ENCODE assay signal across 2 cellular contexts in the genomic region with DNA sequence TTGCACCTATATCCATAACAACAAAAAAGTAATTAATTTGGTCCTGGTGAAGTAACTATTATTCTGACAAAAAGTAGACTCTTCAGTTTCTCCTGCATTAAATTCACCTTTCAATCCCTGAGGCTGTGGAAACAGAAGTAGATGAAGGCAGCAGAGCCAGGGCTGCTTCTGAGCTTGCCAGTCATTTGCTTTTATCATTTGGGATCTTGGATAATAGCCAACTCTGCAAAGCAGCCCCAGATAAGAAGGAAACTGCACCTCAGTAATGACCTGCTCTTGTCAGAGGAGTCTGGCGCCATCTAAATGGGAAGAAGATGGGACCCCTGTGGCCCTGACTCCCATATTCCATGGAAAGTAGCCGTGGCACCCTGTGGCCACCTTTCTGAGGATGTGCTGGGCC.
TF ChIP-seq lines count a peak whose summit lies in the region.

No MANE protein-coding gene starts in this region.

TF ChIP-seq in endothelial cell of umbilical vein, 7 proteins besides CTCF, POLR2A, EP300 and RAD21:
- no peak for TF ChIP-seq JUN (IDR thresholded peaks at IDR 0.05; ENCODE audit: borderline replicate concordance, insufficient read depth, insufficient read length, low read depth)
- TF ChIP-seq, protein P1, sequence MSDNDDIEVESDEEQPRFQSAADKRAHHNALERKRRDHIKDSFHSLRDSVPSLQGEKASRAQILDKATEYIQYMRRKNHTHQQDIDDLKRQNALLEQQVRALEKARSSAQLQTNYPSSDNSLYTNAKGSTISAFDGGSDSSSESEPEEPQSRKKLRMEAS (IDR thresholded peaks at IDR 0.05; ENCODE audit: insufficient read depth, insufficient read length), result no peak
- no peak for TF ChIP-seq GATA2 (IDR thresholded peaks at IDR 0.05; ENCODE audit: insufficient read depth, insufficient read length, low read depth, low read length)
- TF ChIP-seq EZH2 (IDR thresholded peaks at IDR 0.05; ENCODE audit: borderline replicate concordance, low read depth, low read length, severe bottlenecking), result no peak
- no peak for TF ChIP-seq MYC (IDR thresholded peaks at IDR 0.05; ENCODE audit: low read depth, low read length)
- no peak for TF ChIP-seq FOS (IDR thresholded peaks at IDR 0.05; ENCODE audit: borderline replicate concordance, insufficient read depth, low read length)
- TF ChIP-seq POLR2AphosphoS5 (IDR thresholded peaks at IDR 0.05; ENCODE audit: insufficient read depth, low read depth, low read length), result no peak

TF ChIP-seq in WTC11, 78 proteins besides CTCF, POLR2A, EP300 and RAD21:
- TF ChIP-seq ZNF317 (CRISPR knock-in tag; IDR thresholded peaks at IDR 0.05; ENCODE audit: borderline replicate concordance, low read depth), result no peak
